In genomic region chr20:45611054-45611453, GRCh38 we compare ENCODE assay signal across 11 cellular contexts. TPM values are rescaled to one million over a fixed set of nuclear protein-coding genes. Genes with fewer than 3 reads are reported as not detected.
DNase-seq lines count a peak whose midpoint lies in the region; ATAC-seq and TF ChIP-seq lines count a peak whose summit lies in the region.
"Had no signal": no experiment of that assay in that cellular context is flagged by ENCODE, and none has a peak within 500 bp of the region (broad histone marks: within the 10 kb centered on the region; RNA-seq: fewer than 3 reads in every experiment).

No MANE protein-coding gene starts in this region.

- ATAC-seq in natural killer cell (no peak), HG03457 (IDR thresholded peaks at IDR 0.05; ENCODE audit: unreplicated experiment) (no peak), HG03039 (IDR thresholded peaks at IDR 0.05; ENCODE audit: unreplicated experiment) (no peak)
- ATAC-seq: gastrocnemius medialis had no signal

- DNase-seq in GM03348 (ENCODE audit: low spot score) (peak; percentile 87), MV-4-11 (lab: John Stamatoyannopoulos, UW) (peak; percentile 88), cardiac fibroblast (ENCODE audit: low read depth in 2 of 2) (peak; percentile 43 to 73), natural killer cell (no peak), coronary artery (ENCODE audit: low spot score) (no peak)
- DNase-seq in stimulated activated CD4-positive, alpha-beta T cell treated with anti-CD3 and anti-CD28 coated beads, Interleukin-15, amount 100 ng/mL, for 48 hours (ENCODE audit: low read depth in 2 of 2): peak; percentile 39 to 45
- DNase-seq: activated CD8-positive, alpha-beta memory T cell treated with anti-CD3 and anti-CD28 coated beads for 24 hours; gastrocnemius medialis; pancreas had no signal

- H3K4me3 Mint-ChIP-seq in natural killer cell: no peak overlapping the region

- H3K4me1 Mint-ChIP-seq in natural killer cell: no peaks in the 10 kb centered on the region

- peaks cover 19 to 61% of the 10 kb centered on the region in 2 donors for H3K27me3 Mint-ChIP-seq in natural killer cell (ENCODE audit: low read depth in 2 of 2)

- no peak overlapping the region for H3K4me3 ChIP-seq in cardiac fibroblast (replicated peaks in 1 of 2; ENCODE audit: low read depth in 2 of 2, low read length in 2 of 2)
- no peak overlapping the region for H3K4me3 ChIP-seq in coronary artery
- H3K4me3 ChIP-seq: gastrocnemius medialis, pancreas had no signal

- TF ChIP-seq CTCF in cardiac fibroblast (IDR thresholded peaks at IDR 0.05; ENCODE audit: low read depth, low read length) (no peak), natural killer cell (IDR thresholded peaks at IDR 0.05) (no peak), coronary artery (IDR thresholded peaks at IDR 0.05) (no peak)

- H3K27ac Mint-ChIP-seq in natural killer cell: no peak overlapping the region

- H3K9me3 Mint-ChIP-seq in natural killer cell: peaks cover 0 to 2% of the 10 kb centered on the region in 2 donors

- H3K27ac ChIP-seq in coronary artery: no peak overlapping the region
- H3K27ac ChIP-seq: gastrocnemius medialis, pancreas had no signal

- intact Hi-C loops in natural killer cell (cut with micrococcal nuclease): no loop called here

- no peaks in the 10 kb centered on the region for H3K36me3 Mint-ChIP-seq in natural killer cell

RNA-seq across cellular contexts. Expression of gene WFDC10A, which starts 18.5 kb away (rescaled TPM):
- not detected for total RNA-seq in natural killer cell
- total RNA-seq: gastrocnemius medialis, pancreas had no signal

RNA-seq across cellular contexts. Expression of gene WFDC9, which starts 20.0 kb away (rescaled TPM):
- total RNA-seq in natural killer cell: not detected
- total RNA-seq: gastrocnemius medialis, pancreas had no signal

RNA-seq across cellular contexts. Expression of gene WFDC8, which starts 32.0 kb away (rescaled TPM):
- not detected for total RNA-seq in natural killer cell
- total RNA-seq: gastrocnemius medialis, pancreas had no signal

RNA-seq across cellular contexts. Expression of gene WFDC11, which starts 59.0 kb away (rescaled TPM):
- not detected for total RNA-seq in natural killer cell
- total RNA-seq: gastrocnemius medialis, pancreas had no signal

Comparison
In these comparisons a context has a peak if more than half of its experiments do, and no peak if none do; other contexts are left out.
1. DNase-seq: peak in GM03348 (single experiment), MV-4-11 (single experiment), cardiac fibroblast (2 of 2) and stimulated activated CD4-positive, alpha-beta T cell treated with anti-CD3 and anti-CD28 coated beads, Interleukin-15, amount 100 ng/mL, for 48 hours (2 of 2); none in natural killer cell (single experiment) and coronary artery (single experiment).